Comparison of ENCODE assay signal across 36 cellular contexts in genomic region chrX:12921886-12922599, GRCh38. TPM values are rescaled to one million over a fixed set of nuclear protein-coding genes. Genes with fewer than 3 reads are reported as not detected.
"Had no signal": no experiment of that assay in that cellular context is flagged by ENCODE, and none has a peak within 500 bp of the region (broad histone marks: within the 10 kb centered on the region; RNA-seq: fewer than 3 reads in every experiment).

No MANE protein-coding gene starts in this region.

- ATAC-seq: activated CD8-positive, alpha-beta T cell treated with anti-CD3 and anti-CD28 coated beads for 36 hours; body of pancreas had no signal

- H3K9me3 ChIP-seq: ascending aorta, body of pancreas, MG63, SJCRH30 had no signal

- H3K36me3 ChIP-seq: ascending aorta, MG63, SJCRH30 had no signal

- H3K4me1 ChIP-seq: ascending aorta, body of pancreas, SJCRH30 had no signal

- H3K27ac ChIP-seq: ascending aorta, body of pancreas, SJCRH30, SK-N-MC had no signal

- H3K4me1 Mint-ChIP-seq: activated CD4-positive, alpha-beta T cell treated with anti-CD3 and anti-CD28 coated beads, Interleukin-2, amount 10 ng/mL, durations not matched to agents 24 days and 14 days; activated naive CD4-positive, alpha-beta T cell treated with anti-CD3 and anti-CD28 coated beads, Interleukin-2, amount 50 U/mL, for 24 hours; activated naive CD8-positive, alpha-beta T cell treated with anti-CD3 and anti-CD28 coated beads, Interleukin-2, amount 10 ng/mL, durations not matched to agents 7 days and 5 days had no signal

- H3K27me3 ChIP-seq: ascending aorta, body of pancreas, MG63, SJCRH30 had no signal

- H3K27me3 Mint-ChIP-seq: activated naive CD4-positive, alpha-beta T cell treated with anti-CD3 and anti-CD28 coated beads, Interleukin-2, amount 50 U/mL, for 24 hours had no signal

- FAIRE-seq: bronchial epithelial cell, TTC549 had no signal

- H3K9me3 Mint-ChIP-seq: activated CD8-positive, alpha-beta T cell treated with anti-CD3 and anti-CD28 coated beads for 36 hours; activated naive CD4-positive, alpha-beta T cell treated with anti-CD3 and anti-CD28 coated beads, Interleukin-2, amount 50 U/mL, for 24 hours; T-helper 2 cell treated with Interferon-gamma antibody and Interleukin-4, amounts not matched to agents 5 μg/mL and 100 μg/mL, for 36 hours had no signal

- H3K4me3 ChIP-seq: ascending aorta, body of pancreas, MG63, SJCRH30, SK-N-MC had no signal

- H3K4me3 Mint-ChIP-seq: activated CD4-positive, alpha-beta T cell treated with anti-CD3 and anti-CD28 coated beads, Interleukin-2, amount 10 ng/mL, durations not matched to agents 24 days and 14 days; activated CD8-positive, alpha-beta T cell treated with anti-CD3 and anti-CD28 coated beads for 36 hours; activated naive CD4-positive, alpha-beta T cell treated with anti-CD3 and anti-CD28 coated beads, Interleukin-2, amount 50 U/mL, for 24 hours; activated naive CD8-positive, alpha-beta T cell treated with anti-CD3 and anti-CD28 coated beads, Interleukin-2, amount 10 ng/mL, durations not matched to agents 7 days and 5 days; T-helper 1 cell treated with Interleukin-12 subunit alpha and Interleukin-12 subunit beta and Interleukin-4 antibody, amounts not matched to agents 30 μg/mL and 1 μg/mL, for 36 hours; T-helper 2 cell treated with Interferon-gamma antibody and Interleukin-4, amounts not matched to agents 5 μg/mL and 100 μg/mL, for 36 hours had no signal

- DNase-seq: activated CD4-positive, alpha-beta T cell treated with anti-CD3 and anti-CD28 coated beads, Interleukin-2, amount 10 ng/mL, durations not matched to agents 24 days and 14 days; activated CD4-positive, alpha-beta T cell treated with anti-CD3 and anti-CD28 coated beads, Interleukin-2, amount 50 U/mL, for 4 hours; activated CD8-positive, alpha-beta T cell treated with anti-CD3 and anti-CD28 coated beads for 36 hours; activated gamma-delta T cell; activated naive CD4-positive, alpha-beta T cell treated with Interleukin-2 at 50 U/mL for 16 hours; activated naive CD8-positive, alpha-beta T cell treated with anti-CD3 and anti-CD28 coated beads, Interleukin-2, amount 10 ng/mL, durations not matched to agents 7 days and 5 days; activated T-cell treated with anti-CD3 and anti-CD28 coated beads, Interleukin-2, amount 50 U/mL, for 1 hour; amygdala; body of pancreas; caudate nucleus; cerebellar nuclear complex; Karpas-422; KBM-7; MG63; NCI-H1048; NCI-H1105 treated with DMSO at 0.1 percent for 48 hours; NCI-H1436; NCI-H1694; NCI-H1930; NCI-H2171; NCI-H510A; NCI-H526; NCI-H748 treated with DMSO at 0.1 percent for 48 hours; NK-92 treated with Interleukin-12 subunit alpha and Interleukin-12 subunit beta, amount 100 ng/mL, for 24 hours; SHP77; SJCRH30 had no signal

- H3K36me3 Mint-ChIP-seq: activated naive CD4-positive, alpha-beta T cell treated with anti-CD3 and anti-CD28 coated beads, Interleukin-2, amount 50 U/mL, for 24 hours; activated naive CD8-positive, alpha-beta T cell treated with anti-CD3 and anti-CD28 coated beads, Interleukin-2, amount 10 ng/mL, durations not matched to agents 7 days and 5 days had no signal

RNA-seq across cellular contexts. Expression of gene TLR8, which starts 15.6 kb away (rescaled TPM):
- total RNA-seq: activated CD4-positive, alpha-beta T cell treated with anti-CD3 and anti-CD28 coated beads, Interleukin-2, amount 10 ng/mL, durations not matched to agents 24 days and 14 days; activated CD8-positive, alpha-beta memory T cell treated with anti-CD3 and anti-CD28 coated beads for 36 hours; activated CD8-positive, alpha-beta T cell treated with anti-CD3 and anti-CD28 coated beads for 36 hours; activated T-helper 2 cell treated with anti-CD3 and anti-CD28 coated beads, Interferon-gamma antibody, Interleukin-2, Interleukin-4, amounts not matched to agents 10 μg/mL and 5 μg/mL and 100 μg/mL, durations not matched to agents 14 hours and 24 hours and 36 hours; bronchial epithelial cell; OCI-LY7; SJCRH30 had no signal

RNA-seq across cellular contexts. Expression of gene TLR7, which starts 55.2 kb away (rescaled TPM):
- total RNA-seq: activated CD8-positive, alpha-beta memory T cell treated with anti-CD3 and anti-CD28 coated beads for 36 hours; activated T-helper 2 cell treated with anti-CD3 and anti-CD28 coated beads, Interferon-gamma antibody, Interleukin-2, Interleukin-4, amounts not matched to agents 10 μg/mL and 5 μg/mL and 100 μg/mL, durations not matched to agents 14 hours and 24 hours and 36 hours; ascending aorta; bronchial epithelial cell; SJCRH30 had no signal
